ENCODE assay signal across 9 cellular contexts in genomic region chr9:88990721-88991065, GRCh38. TPM values are rescaled to one million over a fixed set of nuclear protein-coding genes. Genes with fewer than 3 reads are reported as not detected.
DNase-seq lines count a peak whose midpoint lies in the region; ATAC-seq, FAIRE-seq and TF ChIP-seq lines count a peak whose summit lies in the region.
"Had no signal": no experiment of that assay in that cellular context is flagged by ENCODE, and none has a peak within 500 bp of the region (broad histone marks: within the 10 kb centered on the region; RNA-seq: fewer than 3 reads in every experiment).

No MANE protein-coding gene starts in this region.

- FAIRE-seq in pancreas (lab: Jason Lieb, UNC), result no peak
- FAIRE-seq: endometrium had no signal

- WGBS in pancreas, 2 donors, result 16 to 23% methylated on average over 22 of the region's 22 CpGs

- ATAC-seq in SK-N-SH treated with all-trans-retinoic acid at 6 μM for 48 hours (peak; percentile 15), Right ventricle myocardium superior (ENCODE audit: poor library complexity) (peak; percentile 54), pancreas (peak; percentile 4 to 28 (median 16)), HG02852 (IDR thresholded peaks at IDR 0.05; ENCODE audit: unreplicated experiment) (no peak)

- H3K27ac Mint-ChIP-seq in CD4-positive, alpha-beta memory T cell, result no peak overlapping the region

- CTCF ChIA-PET in BJ (lab: Yijun Ruan, JAX), result no interaction called here
- CTCF ChIA-PET in CD4-positive, alpha-beta memory T cell (lab: Charles Lee; ENCODE audit: partially characterized antibody), result no interaction called here

- H3K27me3 ChIP-seq in BJ (ENCODE audit: control insufficient read depth, insufficient read depth, low read length) (no peaks in the 10 kb centered on the region), pancreas (no peaks in the 10 kb centered on the region)
- H3K27me3 ChIP-seq in CD4-positive, alpha-beta memory T cell (ENCODE audit: insufficient read depth, low read length), result no peaks in the 10 kb centered on the region

- TF ChIP-seq CTCF in BJ (IDR thresholded peaks at IDR 0.05; ENCODE audit: insufficient read depth, low read depth, low read length) (no peak), pancreas (IDR thresholded peaks at IDR 0.05) (no peak)

- DNase-seq in BJ (ENCODE audit: low read depth), result no peak
- no peak for DNase-seq in Right ventricle myocardium superior
- no peak for DNase-seq in pancreas
- DNase-seq in putamen (ENCODE audit: low spot score), result no peak
- no peak for DNase-seq in CD4-positive, alpha-beta memory T cell
- DNase-seq in SHP77 (lab: John Stamatoyannopoulos, UW), result no peak

- H3K4me1 ChIP-seq in pancreas, result peaks cover 0 to 16% (median 0%) of the 10 kb centered on the region in 3 donors
- peaks cover 16% of the 10 kb centered on the region for H3K4me1 ChIP-seq in CD4-positive, alpha-beta memory T cell (ENCODE audit: insufficient read depth, low read length)

- H3K27ac ChIP-seq in pancreas, result no peak overlapping the region
- H3K27ac ChIP-seq in CD4-positive, alpha-beta memory T cell (ENCODE audit: low read depth, low read length), result no peak overlapping the region

- peaks cover 9 to 17% (median 14%) of the 10 kb centered on the region in 4 donors for H3K4me1 Mint-ChIP-seq in CD4-positive, alpha-beta memory T cell

- H3K36me3 Mint-ChIP-seq in CD4-positive, alpha-beta memory T cell, result no peaks in the 10 kb centered on the region

- intact Hi-C loops in Right ventricle myocardium superior (cut with DNase I), result loop anchor here (5.0 kb wide), 2 partner anchors 43 to 208 kb away; no protein-coding TSS in a partner anchor
- intact Hi-C loops in pancreas (cut with DNase I), result loop anchor here in 1 of 3 donors (10.0 kb wide), 1 partner anchor 266 kb away; no protein-coding TSS in a partner anchor
- intact Hi-C loops in CD4-positive, alpha-beta memory T cell (cut with micrococcal nuclease), result no loop called here

- no peaks in the 10 kb centered on the region for H3K9me3 ChIP-seq in pancreas
- H3K9me3 ChIP-seq in CD4-positive, alpha-beta memory T cell (ENCODE audit: control insufficient read depth in 1 of 2, low read length in 2 of 2), result no peaks in the 10 kb centered on the region

- H3K27me3 Mint-ChIP-seq in CD4-positive, alpha-beta memory T cell, result peaks cover 17 to 18% of the 10 kb centered on the region in 2 donors

- POLR2A ChIA-PET in BJ (lab: Charles Lee), result interaction anchor here (0.6 kb wide), 1 partner anchor 43 kb away, joined by 3 read pairs; no protein-coding TSS in a partner anchor
- POLR2A ChIA-PET in CD4-positive, alpha-beta memory T cell (lab: Charles Lee; ENCODE audit: partially characterized antibody), result no interaction called here

- H3K9me3 Mint-ChIP-seq in CD4-positive, alpha-beta memory T cell, result no peaks in the 10 kb centered on the region

- H3K4me3 ChIP-seq in BJ (ENCODE audit: low read depth, low read length) (peak overlapping the region; percentile 80), pancreas (peak overlapping the region; percentile 52 to 81 (median 63))
- no peak overlapping the region for H3K4me3 ChIP-seq in CD4-positive, alpha-beta memory T cell (ENCODE audit: low read length in 2 of 2)

- peak overlapping the region in 1 of 8 donors; percentile 15 for H3K4me3 Mint-ChIP-seq in CD4-positive, alpha-beta memory T cell

- peaks cover 3% of the 10 kb centered on the region for H3K36me3 ChIP-seq in BJ (ENCODE audit: control insufficient read depth, insufficient read depth, low read length)
- H3K36me3 ChIP-seq in pancreas, result no peaks in the 10 kb centered on the region
- H3K36me3 ChIP-seq in CD4-positive, alpha-beta memory T cell (ENCODE audit: insufficient read depth, low read length), result no peaks in the 10 kb centered on the region

TF ChIP-seq in SK-N-SH treated with all-trans-retinoic acid at 6 μM for 48 hours, 23 proteins besides CTCF, POLR2A, EP300 and RAD21 (continues in another document):
- TF ChIP-seq ESRRG (CRISPR knock-in tag; IDR thresholded peaks at IDR 0.05), result no peak
- TF ChIP-seq ZNF8 (CRISPR knock-in tag; IDR thresholded peaks at IDR 0.05), result no peak
- TF ChIP-seq, protein P1, sequence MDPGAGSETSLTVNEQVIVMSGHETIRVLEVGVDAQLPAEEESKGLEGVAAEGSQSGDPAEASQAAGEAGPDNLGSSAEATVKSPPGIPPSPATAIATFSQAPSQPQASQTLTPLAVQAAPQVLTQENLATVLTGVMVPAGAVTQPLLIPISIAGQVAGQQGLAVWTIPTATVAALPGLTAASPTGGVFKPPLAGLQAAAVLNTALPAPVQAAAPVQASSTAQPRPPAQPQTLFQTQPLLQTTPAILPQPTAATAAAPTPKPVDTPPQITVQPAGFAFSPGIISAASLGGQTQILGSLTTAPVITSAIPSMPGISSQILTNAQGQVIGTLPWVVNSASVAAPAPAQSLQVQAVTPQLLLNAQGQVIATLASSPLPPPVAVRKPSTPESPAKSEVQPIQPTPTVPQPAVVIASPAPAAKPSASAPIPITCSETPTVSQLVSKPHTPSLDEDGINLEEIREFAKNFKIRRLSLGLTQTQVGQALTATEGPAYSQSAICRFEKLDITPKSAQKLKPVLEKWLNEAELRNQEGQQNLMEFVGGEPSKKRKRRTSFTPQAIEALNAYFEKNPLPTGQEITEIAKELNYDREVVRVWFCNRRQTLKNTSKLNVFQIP (CRISPR knock-in tag; IDR thresholded peaks at IDR 0.05; ENCODE audit: borderline replicate concordance, low read depth), result no peak
- TF ChIP-seq ISL1 (CRISPR knock-in tag; IDR thresholded peaks at IDR 0.05), result no peak
- TF ChIP-seq ZFP3 (CRISPR knock-in tag; IDR thresholded peaks at IDR 0.05), result no peak
- TF ChIP-seq, protein P2, sequence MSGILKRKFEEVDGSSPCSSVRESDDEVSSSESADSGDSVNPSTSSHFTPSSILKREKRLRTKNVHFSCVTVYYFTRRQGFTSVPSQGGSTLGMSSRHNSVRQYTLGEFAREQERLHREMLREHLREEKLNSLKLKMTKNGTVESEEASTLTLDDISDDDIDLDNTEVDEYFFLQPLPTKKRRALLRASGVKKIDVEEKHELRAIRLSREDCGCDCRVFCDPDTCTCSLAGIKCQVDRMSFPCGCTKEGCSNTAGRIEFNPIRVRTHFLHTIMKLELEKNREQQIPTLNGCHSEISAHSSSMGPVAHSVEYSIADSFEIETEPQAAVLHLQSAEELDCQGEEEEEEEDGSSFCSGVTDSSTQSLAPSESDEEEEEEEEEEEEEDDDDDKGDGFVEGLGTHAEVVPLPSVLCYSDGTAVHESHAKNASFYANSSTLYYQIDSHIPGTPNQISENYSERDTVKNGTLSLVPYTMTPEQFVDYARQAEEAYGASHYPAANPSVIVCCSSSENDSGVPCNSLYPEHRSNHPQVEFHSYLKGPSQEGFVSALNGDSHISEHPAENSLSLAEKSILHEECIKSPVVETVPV (CRISPR knock-in tag; IDR thresholded peaks at IDR 0.05), result no peak
- TF ChIP-seq SNAI2 (CRISPR knock-in tag; IDR thresholded peaks at IDR 0.05), result no peak
- TF ChIP-seq ZNF70 (CRISPR knock-in tag; IDR thresholded peaks at IDR 0.05), result no peak
- TF ChIP-seq OSR1 (CRISPR knock-in tag; IDR thresholded peaks at IDR 0.05), result no peak
- TF ChIP-seq CREB5 (CRISPR knock-in tag; IDR thresholded peaks at IDR 0.05; ENCODE audit: low read depth), result no peak
- no peak for TF ChIP-seq BACH2 (CRISPR knock-in tag; IDR thresholded peaks at IDR 0.05; ENCODE audit: borderline replicate concordance)
- TF ChIP-seq TCF4 (CRISPR knock-in tag; IDR thresholded peaks at IDR 0.05; ENCODE audit: borderline replicate concordance), result no peak
- no peak for TF ChIP-seq CSDC2 (CRISPR knock-in tag; IDR thresholded peaks at IDR 0.05)
- TF ChIP-seq ARNTL (CRISPR knock-in tag; IDR thresholded peaks at IDR 0.05; ENCODE audit: borderline replicate concordance, low read depth), result no peak
- no peak for TF ChIP-seq TSHZ2 (CRISPR knock-in tag; IDR thresholded peaks at IDR 0.05)
- TF ChIP-seq ZFP30 (CRISPR knock-in tag; IDR thresholded peaks at IDR 0.05), result no peak
- no peak for TF ChIP-seq ZC3H10 (CRISPR knock-in tag; IDR thresholded peaks at IDR 0.05)
- no peak for TF ChIP-seq GLIS3 (CRISPR knock-in tag; IDR thresholded peaks at IDR 0.05)

RNA-seq across cellular contexts. Expression of gene S1PR3, which starts 0.6 kb away (rescaled TPM):
- 20.3 and 21.3 TPM in 2 replicates for polyA plus RNA-seq in BJ (2011; rRNA removed)
- polyA minus RNA-seq in BJ (2011; rRNA and poly(A)+ RNA removed), result 28.9 and 34.7 TPM in 2 replicates
- total RNA-seq in Right ventricle myocardium superior, result 28.2 TPM
- 1 to 10 TPM; 1.4 to 4.1 (median 2.8) TPM for total RNA-seq in pancreas
- 1 to 10 TPM; 1.8 to 1.9 TPM for polyA plus RNA-seq in pancreas
- not detected for total RNA-seq in CD4-positive, alpha-beta memory T cell
- polyA plus RNA-seq in CD4-positive, alpha-beta memory T cell, result not detected

Comparison
In these comparisons a context has a peak if more than half of its experiments do, and no peak if none do; other contexts are left out.
1. H3K4me3 ChIP-seq: peak in BJ (single experiment) and pancreas (4 of 4); none in CD4-positive, alpha-beta memory T cell (0 of 2).